ENCODE assay signal across 19 cellular contexts in genomic region chr3:52069891-52070290, GRCh38. TPM values are rescaled to one million over a fixed set of nuclear protein-coding genes. Genes with fewer than 3 reads are reported as not detected.
DNase-seq lines count a peak whose midpoint lies in the region; ATAC-seq and TF ChIP-seq lines count a peak whose summit lies in the region.
"Had no signal": no experiment of that assay in that cellular context is flagged by ENCODE, and none has a peak within 500 bp of the region (broad histone marks: within the 10 kb centered on the region; RNA-seq: fewer than 3 reads in every experiment).

No MANE protein-coding gene starts in this region.

- peak overlapping the region; percentile 52 to 97 (median 83) for H3K27ac Mint-ChIP-seq in brain
- no peak overlapping the region for H3K27ac Mint-ChIP-seq in T-helper 2 cell treated with Interferon-gamma antibody and Interleukin-4, amounts not matched to agents 5 μg/mL and 100 μg/mL, for 36 hours

- no peaks in the 10 kb centered on the region for H3K79me1 ChIP-seq in mesenchymal stem cell (replicated peaks; ENCODE audit: low read length, poor library complexity, severe bottlenecking)

- no peak overlapping the region for H2BK15ac ChIP-seq in mesenchymal stem cell (ENCODE audit: low read depth, poor library complexity, severe bottlenecking)

- no peak overlapping the region for H3K4me3 Mint-ChIP-seq in brain
- no peak overlapping the region for H3K4me3 Mint-ChIP-seq in T-helper 2 cell treated with Interferon-gamma antibody and Interleukin-4, amounts not matched to agents 5 μg/mL and 100 μg/mL, for 36 hours

- H3K4ac ChIP-seq in mesenchymal stem cell (ENCODE audit: low read depth in 1 of 2, low read length in 2 of 2) = no peak overlapping the region

- no peak overlapping the region for H3K9ac ChIP-seq in mesenchymal stem cell (ENCODE audit: low read length)

- no peaks in the 10 kb centered on the region for H3K27me3 ChIP-seq in mesenchymal stem cell (ENCODE audit: control insufficient read depth in 1 of 2, insufficient read depth in 1 of 2, low read length in 2 of 2)
- no peaks in the 10 kb centered on the region for H3K27me3 ChIP-seq in suprapubic skin
- H3K27me3 ChIP-seq: MG63 had no signal

- TF ChIP-seq CTCF in brain (conservative IDR thresholded peaks at IDR 0.05) (no peak), suprapubic skin (IDR thresholded peaks at IDR 0.05) (no peak)

- H3K4me3 ChIP-seq in mesenchymal stem cell (ENCODE audit: insufficient read depth in 1 of 2, low read depth in 1 of 2, low read length in 2 of 2) (no peak overlapping the region), suprapubic skin (no peak overlapping the region)
- H3K4me3 ChIP-seq: HAP-1, MG63 had no signal

- DNase-seq in SK-N-DZ (ENCODE audit: low spot score) = peak; percentile 62
- DNase-seq in mesenchymal stem cell = no peak
- DNase-seq in suprapubic skin (ENCODE audit: low spot score in 2 of 2) = no peak
- DNase-seq in T-helper 2 cell treated with Interferon-gamma antibody and Interleukin-4, amounts not matched to agents 5 μg/mL and 100 μg/mL, for 36 hours (ENCODE audit: low spot score) = no peak
- no peak for DNase-seq in KG1 (lab: John Stamatoyannopoulos, UW)
- DNase-seq: activated CD4-positive, alpha-beta T cell treated with anti-CD3 and anti-CD28 coated beads, Interleukin-2, amount 50 U/mL, for 4 hours; activated T-cell treated with anti-CD3 and anti-CD28 coated beads, Interleukin-2, amount 50 U/mL, for 1 hour; Caco-2; effector CD4-positive, alpha-beta T cell; MG63; NCI-H146; NCI-H345; T-helper 1 cell had no signal

- H3K9me3 Mint-ChIP-seq in brain = peaks cover 0 to 3% (median 0%) of the 10 kb centered on the region in 5 experiments
- H3K9me3 Mint-ChIP-seq in T-helper 2 cell treated with Interferon-gamma antibody and Interleukin-4, amounts not matched to agents 5 μg/mL and 100 μg/mL, for 36 hours = no peaks in the 10 kb centered on the region
- H3K9me3 Mint-ChIP-seq: activated naive CD4-positive, alpha-beta T cell treated with anti-CD3 and anti-CD28 coated beads, Interleukin-2, amount 50 U/mL, for 72 hours had no signal

- 87% methylated on average over 4 of the region's 4 CpGs for WGBS in mesenchymal stem cell
- WGBS in suprapubic skin = 89% methylated on average over 4 of the region's 4 CpGs

- no peaks in the 10 kb centered on the region for H3K9me3 ChIP-seq in mesenchymal stem cell (ENCODE audit: control insufficient read depth, low read length)
- H3K9me3 ChIP-seq in suprapubic skin = no peaks in the 10 kb centered on the region
- H3K9me3 ChIP-seq: Caco-2, HAP-1, MG63 had no signal

- ATAC-seq in GM19397 (IDR thresholded peaks at IDR 0.05; ENCODE audit: unreplicated experiment) (no peak), GM21528 (IDR thresholded peaks at IDR 0.05; ENCODE audit: low FRiP score, unreplicated experiment) (no peak)
- ATAC-seq: activated naive CD4-positive, alpha-beta T cell treated with anti-CD3 and anti-CD28 coated beads, Interleukin-2, amount 50 U/mL, for 72 hours had no signal

- H3K18ac ChIP-seq in mesenchymal stem cell (ENCODE audit: low read depth in 1 of 2, low read length in 2 of 2) = no peak overlapping the region

- H2BK5ac ChIP-seq in mesenchymal stem cell (ENCODE audit: low read depth, low read length, poor library complexity, severe bottlenecking) = no peak overlapping the region

- H2BK12ac ChIP-seq in mesenchymal stem cell (ENCODE audit: low read length in 2 of 2) = no peak overlapping the region

- H3K23ac ChIP-seq in mesenchymal stem cell (ENCODE audit: low read length in 2 of 2) = no peak overlapping the region

- no peak for TF ChIP-seq EP300 in suprapubic skin (IDR thresholded peaks at IDR 0.05)

- TF ChIP-seq POLR2A in suprapubic skin (IDR thresholded peaks at IDR 0.05) = no peak

- H3K36me3 ChIP-seq in mesenchymal stem cell (ENCODE audit: control insufficient read depth in 1 of 2, insufficient read depth in 2 of 2, low read depth in 1 of 2, low read length in 2 of 2) (peaks cover 0 to 9% of the 10 kb centered on the region in 2 experiments), suprapubic skin (no peaks in the 10 kb centered on the region)
- H3K36me3 ChIP-seq: MG63 had no signal

- H3K36me3 Mint-ChIP-seq in brain = no peaks in the 10 kb centered on the region
- no peaks in the 10 kb centered on the region for H3K36me3 Mint-ChIP-seq in T-helper 2 cell treated with Interferon-gamma antibody and Interleukin-4, amounts not matched to agents 5 μg/mL and 100 μg/mL, for 36 hours (ENCODE audit: low read depth)
- H3K36me3 Mint-ChIP-seq: activated naive CD4-positive, alpha-beta T cell treated with anti-CD3 and anti-CD28 coated beads, Interleukin-2, amount 50 U/mL, for 72 hours had no signal

- no peak overlapping the region for H2BK120ac ChIP-seq in mesenchymal stem cell (ENCODE audit: low read depth, low read length)

- H3K4me1 ChIP-seq in mesenchymal stem cell (ENCODE audit: control insufficient read depth, insufficient read depth, low read depth, low read length) = peaks cover 20% of the 10 kb centered on the region
- H3K4me1 ChIP-seq in suprapubic skin = peaks cover 73% of the 10 kb centered on the region
- H3K4me1 ChIP-seq: Caco-2, HAP-1 had no signal

- no peaks in the 10 kb centered on the region for H3K27me3 Mint-ChIP-seq in brain
- H3K27me3 Mint-ChIP-seq in T-helper 2 cell treated with Interferon-gamma antibody and Interleukin-4, amounts not matched to agents 5 μg/mL and 100 μg/mL, for 36 hours (ENCODE audit: low read depth) = no peaks in the 10 kb centered on the region

- H4K91ac ChIP-seq in mesenchymal stem cell (ENCODE audit: low read length) = no peak overlapping the region

- H2AK5ac ChIP-seq in mesenchymal stem cell (ENCODE audit: low read length, severe bottlenecking) = no peak overlapping the region

- no peak overlapping the region for H3K14ac ChIP-seq in mesenchymal stem cell (ENCODE audit: low read length in 2 of 2)

- H2AFZ ChIP-seq in mesenchymal stem cell (ENCODE audit: low read depth, low read length) = no peak overlapping the region

- peaks cover 17% of the 10 kb centered on the region for H3K4me1 Mint-ChIP-seq in brain
- no peaks in the 10 kb centered on the region for H3K4me1 Mint-ChIP-seq in T-helper 2 cell treated with Interferon-gamma antibody and Interleukin-4, amounts not matched to agents 5 μg/mL and 100 μg/mL, for 36 hours (ENCODE audit: low read depth)

- H3K27ac ChIP-seq in mesenchymal stem cell (ENCODE audit: low read length, poor library complexity, severe bottlenecking) (no peak overlapping the region), suprapubic skin (peak overlapping the region; percentile 55)
- H3K27ac ChIP-seq: VCaP had no signal

- no peak overlapping the region for H3K4me2 ChIP-seq in mesenchymal stem cell (ENCODE audit: low read length, poor library complexity, severe bottlenecking)

- peak overlapping the region; percentile 35 for H4K8ac ChIP-seq in mesenchymal stem cell (ENCODE audit: low read length)

RNA-seq across cellular contexts. Expression of gene DUSP7, which starts 13.5 kb away (rescaled TPM):
- polyA plus RNA-seq in SK-N-DZ (2014; cell fraction: cytosol; rRNA removed) = 10.7 and 12.3 TPM in 2 replicates
- 7.5 and 9.8 TPM in 2 replicates for polyA plus RNA-seq in SK-N-DZ (2014; cell fraction: nucleus; rRNA removed)
- polyA plus RNA-seq in brain (ENCODE audit: insufficient read depth, low read depth, low replicate concordance) = 15.2 TPM
- polyA plus RNA-seq in mesenchymal stem cell (2013, experiment 1 of 2) = 30.5 TPM
- polyA plus RNA-seq in mesenchymal stem cell (2013, experiment 2 of 2) = 30.2 TPM
- total RNA-seq in suprapubic skin = 100 to 1,000 TPM in 3 of 4 donors, 10 to 100 TPM in 1; 91.1 to 190 (median 146) TPM
